Comparison of ENCODE assay signal across 1 cellular context in genomic region chr11:79430280-79430679, GRCh38.
TF ChIP-seq lines count a peak whose summit lies in the region.

No MANE protein-coding gene starts in this region.

TF ChIP-seq in IMR-90, 13 proteins besides CTCF, POLR2A, EP300 and RAD21:
- no peak for TF ChIP-seq USF2 (IDR thresholded peaks at IDR 0.05; ENCODE audit: low read depth, low read length)
- TF ChIP-seq MAFK (IDR thresholded peaks at IDR 0.05; ENCODE audit: low read depth, low read length), result no peak
- no peak for TF ChIP-seq MXI1 (IDR thresholded peaks at IDR 0.05; ENCODE audit: borderline replicate concordance, low read depth, low read length)
- TF ChIP-seq SMC3 (IDR thresholded peaks at IDR 0.05; ENCODE audit: low read depth, low read length), result no peak
- no peak for TF ChIP-seq MAZ (IDR thresholded peaks at IDR 0.05; ENCODE audit: borderline replicate concordance, low read depth, low read length)
